Comparison of ENCODE assay signal across 1 cellular context in genomic region chr2:55056024-55056521, GRCh38.
TF ChIP-seq lines count a peak whose summit lies in the region.

No MANE protein-coding gene starts in this region.

TF ChIP-seq in K562, 482 proteins besides CTCF, POLR2A, EP300 and RAD21 (continued from another document and continues in another):
- TF ChIP-seq MGA (IDR thresholded peaks at IDR 0.05) (peak; percentile 48), CXXC5 (CRISPR knock-in tag; IDR thresholded peaks at IDR 0.05) (peak; percentile 84), PBX2 (CRISPR knock-in tag; IDR thresholded peaks at IDR 0.05; ENCODE audit: low read depth) (peak; percentile 39; the same call in 1 of the 2 replicates), PBX2 (tag; conservative IDR thresholded peaks at IDR 0.05; ENCODE audit: low read depth) (peak; percentile 49; the same call in 1 of the 2 replicates), CTBP1 (IDR thresholded peaks at IDR 0.05; ENCODE audit: borderline replicate concordance) (peak; percentile 87), ETV1 (tag; conservative IDR thresholded peaks at IDR 0.05; ENCODE audit: low read depth) (peak; percentile 21; the same call in 1 of the 2 replicates), POLR2H (tag; IDR thresholded peaks at IDR 0.05; ENCODE audit: low read depth) (peak; percentile 65), BRD9 (IDR thresholded peaks at IDR 0.05; ENCODE audit: low read depth, partially characterized antibody) (peak; percentile 58), CEBPG (CRISPR knock-in tag; IDR thresholded peaks at IDR 0.05) (peak; percentile 95), CEBPG (tag; conservative IDR thresholded peaks at IDR 0.05 in 1 of 2, IDR thresholded peaks at IDR 0.05 in 1 of 2) (peak; percentile 87 to 96), ARID3A (IDR thresholded peaks at IDR 0.05; ENCODE audit: borderline replicate concordance, low read depth, low read length) (peak; percentile 74; the same call in 1 of the 2 replicates), HSF4 (CRISPR knock-in tag; IDR thresholded peaks at IDR 0.05; ENCODE audit: borderline replicate concordance) (no peak; the same call in 1 of the 2 replicates), DMBX1 (CRISPR knock-in tag; IDR thresholded peaks at IDR 0.05; ENCODE audit: borderline replicate concordance) (peak; percentile 65; the same call in 1 of the 2 replicates), TOE1 (IDR thresholded peaks at IDR 0.05; ENCODE audit: borderline replicate concordance) (peak; percentile 65; the same call in 1 of the 2 replicates), TOE1 (CRISPR knock-in tag; IDR thresholded peaks at IDR 0.05; ENCODE audit: borderline replicate concordance, low read depth) (no peak), SUPT5H (IDR thresholded peaks at IDR 0.05) (no peak), ARNT (IDR thresholded peaks at IDR 0.05) (0 out of 4 replicates have a peak, but pooled peaks of 1 of the 2 experiments have one; percentile 21), L3MBTL2 (IDR thresholded peaks at IDR 0.05) (peak; percentile 73), CREM (IDR thresholded peaks at IDR 0.05; ENCODE audit: low read depth) (peak; percentile 31; the same call in 1 of the 2 replicates), VEZF1 (CRISPR knock-in tag; IDR thresholded peaks at IDR 0.05) (peak; percentile 42; the same call in 1 of the 2 replicates), NR2C1 (IDR thresholded peaks at IDR 0.05) (no peak), NR2C1 (tag; IDR thresholded peaks at IDR 0.05) (peak; percentile 45; the same call in 1 of the 2 replicates), SMARCC2 (IDR thresholded peaks at IDR 0.05; ENCODE audit: low read depth) (peak; percentile 65; the same call in 1 of the 2 replicates), FOXM1 (IDR thresholded peaks at IDR 0.05; ENCODE audit: low read depth) (peak; percentile 52; the same call in 1 of the 2 replicates), FOXM1 (CRISPR knock-in tag; IDR thresholded peaks at IDR 0.05; ENCODE audit: low read depth) (no peak), MAZ (CRISPR knock-in tag; conservative IDR thresholded peaks at IDR 0.05 in 1 of 2, IDR thresholded peaks at IDR 0.05 in 1 of 2) (peak; percentile 30 to 31; a peak in 2 of 4 replicates), ZSCAN32 (CRISPR knock-in tag; IDR thresholded peaks at IDR 0.05) (peak; percentile 51; the same call in 1 of the 2 replicates), HDAC8 (tag; IDR thresholded peaks at IDR 0.05) (peak; percentile 75; the same call in 1 of the 2 replicates), ZEB2 (IDR thresholded peaks at IDR 0.05) (peak; percentile 88), MEF2D (tag; conservative IDR thresholded peaks at IDR 0.05; ENCODE audit: low read depth) (0 out of 2 replicates have a peak, but pooled peaks have one; percentile 26), SMARCE1 (IDR thresholded peaks at IDR 0.05) (peak; percentile 80; the same call in 1 of the 2 replicates), GTF2B (IDR thresholded peaks at IDR 0.05; ENCODE audit: extremely low read depth, insufficient read length) (no peak), CHAMP1 (IDR thresholded peaks at IDR 0.05) (0 out of 2 replicates have a peak, but pooled peaks have one; percentile 31), IRF9 (tag; IDR thresholded peaks at IDR 0.05) (peak; percentile 26; the same call in 1 of the 2 replicates), MECOM (CRISPR knock-in tag; IDR thresholded peaks at IDR 0.05) (peak; percentile 80; the same call in 1 of the 2 replicates), PTTG1 (tag; IDR thresholded peaks at IDR 0.05; ENCODE audit: low read depth) (0 out of 2 replicates have a peak, but pooled peaks have one; percentile 17), FOXJ2 (tag; IDR thresholded peaks at IDR 0.05) (peak; percentile 72), EP400 (IDR thresholded peaks at IDR 0.05) (0 out of 2 replicates have a peak, but pooled peaks have one; percentile 54), SNAPC5 (CRISPR knock-in tag; IDR thresholded peaks at IDR 0.05) (no peak)
